Comparison of ENCODE assay signal across 28 cellular contexts in genomic region chr2:216850665-216851327, GRCh38. TPM values are rescaled to one million over a fixed set of nuclear protein-coding genes. Genes with fewer than 3 reads are reported as not detected.
A peak's percentile ranks its signal among the peaks of the same experiment; 100 is the strongest.
DNase-seq lines count a peak whose midpoint lies in the region; ATAC-seq and TF ChIP-seq lines count a peak whose summit lies in the region.
"Had no signal": no experiment of that assay in that cellular context is flagged by ENCODE, and none has a peak within 500 bp of the region (broad histone marks: within the 10 kb centered on the region; RNA-seq: fewer than 3 reads in every experiment).

No MANE protein-coding gene starts in this region.

- H3K27me3 Mint-ChIP-seq in activated CD4-positive, alpha-beta memory T cell treated with anti-CD3 and anti-CD28 coated beads for 36 hours: peaks cover 4% of the 10 kb centered on the region
- peaks cover 8% of the 10 kb centered on the region for H3K27me3 Mint-ChIP-seq in activated CD4-positive, alpha-beta memory T cell treated with anti-CD3 and anti-CD28 coated beads, Interleukin-2, amount 10 ng/mL, durations not matched to agents 7 days and 5 days
- H3K27me3 Mint-ChIP-seq in CD8-positive, alpha-beta T cell (ENCODE audit: low read depth): no peaks in the 10 kb centered on the region

- no peaks in the 10 kb centered on the region for H3K9me3 ChIP-seq in CD8-positive, alpha-beta T cell (ENCODE audit: low read length)
- H3K9me3 ChIP-seq: pancreas, Peyer's patch, SJSA1 had no signal

- H3K4me1 Mint-ChIP-seq in activated CD4-positive, alpha-beta memory T cell treated with anti-CD3 and anti-CD28 coated beads for 36 hours (ENCODE audit: low read depth): no peaks in the 10 kb centered on the region
- H3K4me1 Mint-ChIP-seq in activated CD4-positive, alpha-beta memory T cell treated with anti-CD3 and anti-CD28 coated beads, Interleukin-2, amount 10 ng/mL, durations not matched to agents 7 days and 5 days: no peaks in the 10 kb centered on the region
- peaks cover 9% of the 10 kb centered on the region for H3K4me1 Mint-ChIP-seq in CD8-positive, alpha-beta T cell (ENCODE audit: low read depth)

- CTCF ChIA-PET in activated CD4-positive, alpha-beta memory T cell treated with anti-CD3 and anti-CD28 coated beads for 36 hours (lab: Charles Lee): no interaction called here
- CTCF ChIA-PET in activated CD4-positive, alpha-beta memory T cell treated with anti-CD3 and anti-CD28 coated beads, Interleukin-2, amount 10 ng/mL, durations not matched to agents 7 days and 5 days (lab: Charles Lee): no interaction called here
- CTCF ChIA-PET in CD8-positive, alpha-beta T cell (lab: Charles Lee): no interaction called here

- no peak overlapping the region for H3K27ac ChIP-seq in CD8-positive, alpha-beta T cell (ENCODE audit: low read depth, low read length)
- H3K27ac ChIP-seq in caudate nucleus (ENCODE audit: low read depth, low read length) (peak overlapping the region; percentile 72), rectal smooth muscle tissue (ENCODE audit: low read depth, low read length) (peak overlapping the region; percentile 25), brain microvascular endothelial cell (no peak overlapping the region)
- H3K27ac ChIP-seq: HL-60, pancreas, Peyer's patch, SJSA1 had no signal

- no peaks in the 10 kb centered on the region for H3K27me3 ChIP-seq in CD8-positive, alpha-beta T cell (ENCODE audit: insufficient read depth, low read length)
- no peaks in the 10 kb centered on the region for H3K27me3 ChIP-seq in rectal smooth muscle tissue (ENCODE audit: control insufficient read depth, insufficient read depth, low read length)
- H3K27me3 ChIP-seq in brain microvascular endothelial cell (replicated peaks): no peaks in the 10 kb centered on the region
- H3K27me3 ChIP-seq: pancreas, Peyer's patch had no signal

- TF ChIP-seq CTCF in CD8-positive, alpha-beta T cell (IDR thresholded peaks at IDR 0.05): no peak
- no peak for TF ChIP-seq CTCF in brain microvascular endothelial cell (IDR thresholded peaks at IDR 0.05; ENCODE audit: low read depth, low read length, missing control alignments)

- H3K4me3 Mint-ChIP-seq in activated CD4-positive, alpha-beta memory T cell treated with anti-CD3 and anti-CD28 coated beads for 36 hours: no peak overlapping the region
- H3K4me3 Mint-ChIP-seq in activated CD4-positive, alpha-beta memory T cell treated with anti-CD3 and anti-CD28 coated beads, Interleukin-2, amount 10 ng/mL, durations not matched to agents 7 days and 5 days: no peak overlapping the region
- H3K4me3 Mint-ChIP-seq in CD8-positive, alpha-beta T cell: no peak overlapping the region
- H3K4me3 Mint-ChIP-seq: mesothelial cell of epicardium, nephron progenitor cell had no signal

- no peaks in the 10 kb centered on the region for H3K9me3 Mint-ChIP-seq in activated CD4-positive, alpha-beta memory T cell treated with anti-CD3 and anti-CD28 coated beads for 36 hours
- no peaks in the 10 kb centered on the region for H3K9me3 Mint-ChIP-seq in activated CD4-positive, alpha-beta memory T cell treated with anti-CD3 and anti-CD28 coated beads, Interleukin-2, amount 10 ng/mL, durations not matched to agents 7 days and 5 days
- no peaks in the 10 kb centered on the region for H3K9me3 Mint-ChIP-seq in CD8-positive, alpha-beta T cell
- H3K9me3 Mint-ChIP-seq: mesothelial cell of epicardium, T-cell had no signal

- peak; percentile 78 for ATAC-seq in CD8-positive, alpha-beta T cell

- POLR2A ChIA-PET in activated CD4-positive, alpha-beta memory T cell treated with anti-CD3 and anti-CD28 coated beads for 36 hours (lab: Charles Lee): no interaction called here
- POLR2A ChIA-PET in activated CD4-positive, alpha-beta memory T cell treated with anti-CD3 and anti-CD28 coated beads, Interleukin-2, amount 10 ng/mL, durations not matched to agents 7 days and 5 days (lab: Charles Lee): no interaction called here
- POLR2A ChIA-PET in CD8-positive, alpha-beta T cell (lab: Charles Lee): no interaction called here

- in situ Hi-C loops in brain microvascular endothelial cell (cut with HindIII; ENCODE audit: low pct_ligation_motif_present, low sequenced_read_pairs): no loop called here

- H3K9ac ChIP-seq in rectal smooth muscle tissue (ENCODE audit: low read length): no peak overlapping the region

- peaks cover 3% of the 10 kb centered on the region for H3K4me1 ChIP-seq in CD8-positive, alpha-beta T cell (ENCODE audit: insufficient read depth, low read length)
- H3K4me1 ChIP-seq in rectal smooth muscle tissue (ENCODE audit: control insufficient read depth, insufficient read depth, low read length): peaks cover 10% of the 10 kb centered on the region
- H3K4me1 ChIP-seq: pancreas, Peyer's patch, SJSA1 had no signal

- no peaks in the 10 kb centered on the region for H3K36me3 ChIP-seq in CD8-positive, alpha-beta T cell (ENCODE audit: insufficient read depth, low read length)
- no peaks in the 10 kb centered on the region for H3K36me3 ChIP-seq in rectal smooth muscle tissue (ENCODE audit: control insufficient read depth, insufficient read depth, low read length)
- H3K36me3 ChIP-seq in brain microvascular endothelial cell (replicated peaks): no peaks in the 10 kb centered on the region
- H3K36me3 ChIP-seq: pancreas, Peyer's patch, SJSA1 had no signal

- DNase-seq in activated CD4-positive, alpha-beta memory T cell treated with anti-CD3 and anti-CD28 coated beads for 36 hours: peak; percentile 11
- DNase-seq in activated CD4-positive, alpha-beta memory T cell treated with anti-CD3 and anti-CD28 coated beads, Interleukin-2, amount 10 ng/mL, durations not matched to agents 7 days and 5 days: no peak
- DNase-seq in CD8-positive, alpha-beta T cell: peak in 1 of 7 experiments; percentile 33
- DNase-seq in caudate nucleus (lab: John Stamatoyannopoulos, UW): peak in 3 of 61 donors; percentile 5 to 64 (median 37)
- DNase-seq in NCI-H2196 (lab: John Stamatoyannopoulos, UW; ENCODE audit: unreplicated experiment): no peak
- DNase-seq in DMS153 treated with DMSO at 0.1 percent for 48 hours (lab: John Stamatoyannopoulos, UW; ENCODE audit: unreplicated experiment): no peak
- DNase-seq in brain microvascular endothelial cell: no peak
- DNase-seq: activated CD4-positive, CD25-positive, alpha-beta regulatory T cell treated with anti-CD3 and anti-CD28 coated beads, Interleukin-2, amount 50 U/mL, for 72 hours; activated gamma-delta T cell treated with Interleukin-2 at 50 U/mL for 16 hours; AML-193; effector CD8-positive, alpha-beta T cell; NCI-H1048; NCI-H1694 treated with DMSO at 0.1 percent for 48 hours; NCI-H526 treated with DMSO at 0.1 percent for 48 hours; nephron progenitor cell; Peyer's patch had no signal

- no peak overlapping the region for H3K4me3 ChIP-seq in CD8-positive, alpha-beta T cell (ENCODE audit: low read depth, low read length)
- H3K4me3 ChIP-seq in rectal smooth muscle tissue (ENCODE audit: low read length) (no peak overlapping the region), brain microvascular endothelial cell (ENCODE audit: low read depth, low read length) (no peak overlapping the region)
- H3K4me3 ChIP-seq: pancreas, Peyer's patch, SJSA1 had no signal

- no peaks in the 10 kb centered on the region for H3K36me3 Mint-ChIP-seq in activated CD4-positive, alpha-beta memory T cell treated with anti-CD3 and anti-CD28 coated beads for 36 hours
- H3K36me3 Mint-ChIP-seq in activated CD4-positive, alpha-beta memory T cell treated with anti-CD3 and anti-CD28 coated beads, Interleukin-2, amount 10 ng/mL, durations not matched to agents 7 days and 5 days (ENCODE audit: low read depth): no peaks in the 10 kb centered on the region
- H3K36me3 Mint-ChIP-seq in CD8-positive, alpha-beta T cell: no peaks in the 10 kb centered on the region
- H3K36me3 Mint-ChIP-seq: mesothelial cell of epicardium, T-cell had no signal

- intact Hi-C loops in activated CD4-positive, alpha-beta memory T cell treated with anti-CD3 and anti-CD28 coated beads for 36 hours (cut with micrococcal nuclease): no loop called here
- intact Hi-C loops in CD8-positive, alpha-beta T cell (cut with DNase I, micrococcal nuclease): no loop called here

- H3K27ac Mint-ChIP-seq in activated CD4-positive, alpha-beta memory T cell treated with anti-CD3 and anti-CD28 coated beads for 36 hours: no peak overlapping the region
- H3K27ac Mint-ChIP-seq in activated CD4-positive, alpha-beta memory T cell treated with anti-CD3 and anti-CD28 coated beads, Interleukin-2, amount 10 ng/mL, durations not matched to agents 7 days and 5 days: no peak overlapping the region
- peak overlapping the region; percentile 55 for H3K27ac Mint-ChIP-seq in CD8-positive, alpha-beta T cell
- H3K27ac Mint-ChIP-seq: mesothelial cell of epicardium, nephron progenitor cell, T-cell had no signal

RNA-seq across cellular contexts. Expression of gene TNP1, which starts 9.1 kb away (rescaled TPM):
- not detected for total RNA-seq in activated CD4-positive, alpha-beta memory T cell treated with anti-CD3 and anti-CD28 coated beads for 36 hours
- not detected for total RNA-seq in activated CD4-positive, alpha-beta memory T cell treated with anti-CD3 and anti-CD28 coated beads, Interleukin-2, amount 10 ng/mL, durations not matched to agents 7 days and 5 days
- total RNA-seq in CD8-positive, alpha-beta T cell: not detected
- total RNA-seq: chondrocyte, frontal cortex, G401, left lobe of liver, mesothelial cell of epicardium, pancreas, Peyer's patch, right cardiac atrium, SJSA1, T-cell, urinary bladder had no signal

Comparison
In these comparisons a context has a peak if more than half of its experiments do, and no peak if none do; other contexts are left out.
1. H3K27ac ChIP-seq: peak in caudate nucleus (single experiment) and rectal smooth muscle tissue (single experiment); none in CD8-positive, alpha-beta T cell (single experiment) and brain microvascular endothelial cell (single experiment).